ENCODE assay signal across 18 cellular contexts in the genomic region with DNA sequence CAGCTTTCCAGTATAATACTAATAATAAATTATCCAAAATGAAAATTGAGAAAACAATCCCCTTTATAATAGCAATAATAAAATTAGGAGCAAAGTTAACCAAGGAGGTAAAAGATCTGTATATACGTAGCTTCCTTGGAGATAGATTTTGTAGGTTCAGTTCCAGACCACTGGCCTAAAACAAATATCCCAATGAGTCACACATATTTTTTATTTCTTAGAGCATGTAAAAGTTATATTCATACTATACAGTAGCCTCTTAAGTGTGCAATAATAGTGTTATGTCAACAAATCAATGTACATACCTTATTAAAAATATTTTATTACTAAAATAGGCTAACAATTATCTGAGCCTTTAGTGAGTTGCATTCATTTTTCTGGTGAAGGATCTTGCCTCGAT.
A peak's percentile ranks its signal among the peaks of the same experiment; 100 is the strongest.
DNase-seq lines count a peak whose midpoint lies in the region; ATAC-seq and TF ChIP-seq lines count a peak whose summit lies in the region.
"Had no signal": no experiment of that assay in that cellular context is flagged by ENCODE, and none has a peak within 500 bp of the region (broad histone marks: within the 10 kb centered on the region; RNA-seq: fewer than 3 reads in every experiment).

No MANE protein-coding gene starts in this region.

- POLR2A ChIA-PET in IMR-90 (lab: Charles Lee; ENCODE audit: unreplicated experiment): no interaction called here
- POLR2A ChIA-PET in CD4-positive, alpha-beta T cell (lab: Charles Lee): no interaction called here

- no peak overlapping the region for H3K18ac ChIP-seq in IMR-90 (ENCODE audit: low read depth, low read length)

- WGBS in IMR-90 (ENCODE audit: extremely low coverage in 2 of 2, insufficient read length in 1 of 2), 2 experiments: no CpG with 5 or more reads among the region's 2 CpGs

- no peaks in the 10 kb centered on the region for H3K9me1 ChIP-seq in IMR-90 (ENCODE audit: insufficient read depth, low read length)

- BruUV-seq in IMR-90 (replicated peaks; lab: Mats Ljungman, UMichigan): no TSS peak

- intact Hi-C loops in IMR-90 (cut with micrococcal nuclease): no loop called here
- intact Hi-C loops in CD4-positive, alpha-beta T cell (cut with DNase I, micrococcal nuclease): no loop called here

- no peak overlapping the region for H2BK20ac ChIP-seq in IMR-90 (ENCODE audit: low read depth, low read length)

- no peaks in the 10 kb centered on the region for H3K36me3 ChIP-seq in IMR-90 (ENCODE audit: control insufficient read depth, insufficient read depth, low read length)

- no peak overlapping the region for H4K8ac ChIP-seq in IMR-90 (ENCODE audit: low read depth in 2 of 2, low read length in 2 of 2)

- no peak for TF ChIP-seq POLR2A in IMR-90 (IDR thresholded peaks at IDR 0.05; ENCODE audit: low read depth, low read length)

- H4K20me1 ChIP-seq in IMR-90 (ENCODE audit: insufficient read depth, low read length): no peaks in the 10 kb centered on the region

- no peak overlapping the region for H2BK120ac ChIP-seq in IMR-90 (ENCODE audit: low read depth, low read length)

- H2AK9ac ChIP-seq in IMR-90 (replicated peaks; ENCODE audit: low read depth, low read length, poor library complexity): no peak overlapping the region

- H2AK5ac ChIP-seq in IMR-90 (ENCODE audit: low read depth, low read length): no peak overlapping the region

- H3K9me3 Mint-ChIP-seq in CD4-positive, alpha-beta T cell: peaks cover 4% of the 10 kb centered on the region

- in situ Hi-C loops in IMR-90 (cut with MboI; ENCODE audit: low sequenced_read_pairs) (no loop called here), astrocyte of the spinal cord (cut with HindIII; ENCODE audit: low sequenced_read_pairs) (no loop called here)

- no peak overlapping the region for H4K91ac ChIP-seq in IMR-90 (ENCODE audit: insufficient read depth, low read depth, low read length)

- TF ChIP-seq CTCF in IMR-90 (conservative IDR thresholded peaks at IDR 0.05; ENCODE audit: low read depth, low read length): no peak
- no peak for TF ChIP-seq CTCF in astrocyte of the spinal cord (IDR thresholded peaks at IDR 0.05; ENCODE audit: low read depth, low read length)
- no peak for TF ChIP-seq CTCF in CD4-positive, alpha-beta T cell (IDR thresholded peaks at IDR 0.05)

- H3K9ac ChIP-seq in IMR-90 (ENCODE audit: low read depth, low read length): no peak overlapping the region
- H3K9ac ChIP-seq: GM23248 had no signal

- H3K4me2 ChIP-seq in IMR-90 (ENCODE audit: low read depth, low read length): no peak overlapping the region

- H3K4me3 Mint-ChIP-seq in T-helper 17 cell: no peak overlapping the region
- no peak overlapping the region for H3K4me3 Mint-ChIP-seq in CD4-positive, alpha-beta T cell
- H3K4me3 Mint-ChIP-seq: CD4-positive, CD25-positive, alpha-beta regulatory T cell; CD8-positive, alpha-beta memory T cell had no signal

- no peak for TF ChIP-seq RAD21 in IMR-90 (IDR thresholded peaks at IDR 0.05; ENCODE audit: low read length)

- no peak overlapping the region for H3K27ac ChIP-seq in IMR-90 (ENCODE audit: insufficient read depth, low read length)
- H3K27ac ChIP-seq in CD4-positive, alpha-beta T cell (ENCODE audit: low read depth, low read length): no peak overlapping the region
- H3K27ac ChIP-seq: C4-2B, GM23248 had no signal

- H2BK5ac ChIP-seq in IMR-90 (ENCODE audit: low read depth, low read length, poor library complexity, severe bottlenecking): no peak overlapping the region

- H3K56ac ChIP-seq in IMR-90 (ENCODE audit: extremely low read depth, insufficient read depth, low read length): no peak overlapping the region

- CTCF ChIA-PET in IMR-90 (lab: Yijun Ruan, JAX): interaction anchor here (0.5 kb wide), 1 partner anchor 55 kb away, joined by 4 read pairs; no protein-coding TSS in a partner anchor
- CTCF ChIA-PET in CD4-positive, alpha-beta T cell (lab: Charles Lee): no interaction called here

- peaks cover 5% of the 10 kb centered on the region; the same call in 1 of the 2 replicates for H3K4me1 ChIP-seq in IMR-90 (ENCODE audit: control insufficient read depth, insufficient read depth, low read length)

- H3K27me3 ChIP-seq in IMR-90 (ENCODE audit: control insufficient read depth, insufficient read depth, low read length): no peaks in the 10 kb centered on the region
- H3K27me3 ChIP-seq in CD4-positive, alpha-beta T cell (ENCODE audit: control insufficient read depth, insufficient read depth, low read length): no peaks in the 10 kb centered on the region

- ATAC-seq in IMR-90 (ENCODE audit: low read depth) (no peak), T-helper 17 cell (no peak), HG03280 (IDR thresholded peaks at IDR 0.05; ENCODE audit: unreplicated experiment) (no peak)
- ATAC-seq in CD4-positive, alpha-beta T cell (ENCODE audit: poor library complexity): no peak
- ATAC-seq: GM12878 had no signal

- H3K27ac Mint-ChIP-seq in T-helper 17 cell: no peak overlapping the region
- no peak overlapping the region for H3K27ac Mint-ChIP-seq in CD4-positive, alpha-beta T cell
- H3K27ac Mint-ChIP-seq: CD4-positive, CD25-positive, alpha-beta regulatory T cell; CD8-positive, alpha-beta memory T cell had no signal

- DNase-seq in IMR-90 (peak; percentile 30), astrocyte of the spinal cord (ENCODE audit: low read depth, low spot score) (peak; percentile 31), kidney glomerular epithelial cell (lab: John Stamatoyannopoulos, UW) (peak; percentile 29), T-helper 17 cell (no peak), anterior cingulate cortex (lab: John Stamatoyannopoulos, UW) (no peak)
- DNase-seq in CD4-positive, alpha-beta T cell: no peak
- DNase-seq: CD4-positive, CD25-positive, alpha-beta regulatory T cell; CD8-positive, alpha-beta memory T cell; DMS 273 treated with DMSO at 0.1 percent for 48 hours; DMS79; EL; GDM1; GM23248; H7; HCEC 1CT had no signal

- H3K79me1 ChIP-seq in IMR-90 (ENCODE audit: low read depth in 1 of 2, low read length in 2 of 2): peaks cover 0 to 7% of the 10 kb centered on the region in 2 experiments; a peak in 1 of 4 replicates

- H3K27me3 Mint-ChIP-seq in T-helper 17 cell: no peaks in the 10 kb centered on the region
- H3K27me3 Mint-ChIP-seq in CD4-positive, alpha-beta T cell: no peaks in the 10 kb centered on the region
- H3K27me3 Mint-ChIP-seq: CD4-positive, CD25-positive, alpha-beta regulatory T cell had no signal

- no peak overlapping the region for H3K14ac ChIP-seq in IMR-90 (replicated peaks; ENCODE audit: low read depth, low read length)

- no peak overlapping the region for H3K4ac ChIP-seq in IMR-90 (ENCODE audit: low read depth, low read length)

- no peak overlapping the region for H3K23ac ChIP-seq in IMR-90 (ENCODE audit: low read depth, low read length)

- H3K9me3 ChIP-seq in IMR-90 (ENCODE audit: control insufficient read depth, insufficient read depth, low read length) (no peaks in the 10 kb centered on the region), T-helper 17 cell (ENCODE audit: control insufficient read depth, low read length, poor library complexity, severe bottlenecking) (no peaks in the 10 kb centered on the region)
- no peaks in the 10 kb centered on the region for H3K9me3 ChIP-seq in CD4-positive, alpha-beta T cell (ENCODE audit: control insufficient read depth, low read length)

- H4K5ac ChIP-seq in IMR-90 (ENCODE audit: low read depth, low read length): no peak overlapping the region

- H2BK15ac ChIP-seq in IMR-90 (ENCODE audit: low read depth, low read length): no peak overlapping the region

- dilution Hi-C loops in IMR-90 (cut with HindIII; ENCODE audit: low sequenced_read_pairs, unreplicated experiment): no loop called here

- H2AFZ ChIP-seq in IMR-90 (replicated peaks; ENCODE audit: low read length, poor library complexity): no peak overlapping the region
- H2AFZ ChIP-seq: GM23248 had no signal

- no peaks in the 10 kb centered on the region for H3K36me3 Mint-ChIP-seq in T-helper 17 cell (ENCODE audit: low read depth)
- no peaks in the 10 kb centered on the region for H3K36me3 Mint-ChIP-seq in CD4-positive, alpha-beta T cell (ENCODE audit: low read depth)
- H3K36me3 Mint-ChIP-seq: CD4-positive, CD25-positive, alpha-beta regulatory T cell; CD8-positive, alpha-beta memory T cell had no signal

- H3K4me3 ChIP-seq in IMR-90 (ENCODE audit: insufficient read depth, low read depth, low read length): no peak overlapping the region
- H3K4me3 ChIP-seq in astrocyte of the spinal cord (ENCODE audit: low read depth, low read length): no peak overlapping the region
- H3K4me3 ChIP-seq: GM12878, GM23248 had no signal

- H3K4me1 Mint-ChIP-seq in T-helper 17 cell: no peaks in the 10 kb centered on the region
- H3K4me1 Mint-ChIP-seq in CD4-positive, alpha-beta T cell (ENCODE audit: low read depth): no peaks in the 10 kb centered on the region
- H3K4me1 Mint-ChIP-seq: CD4-positive, CD25-positive, alpha-beta regulatory T cell; CD8-positive, alpha-beta memory T cell had no signal

TF ChIP-seq in IMR-90, 13 proteins besides CTCF, POLR2A, EP300 and RAD21:
- no peak for TF ChIP-seq CEBPB (IDR thresholded peaks at IDR 0.05; ENCODE audit: low read depth, low read length)
- TF ChIP-seq CHD1 (IDR thresholded peaks at IDR 0.05; ENCODE audit: low read depth, low read length): no peak
- TF ChIP-seq SMC3 (IDR thresholded peaks at IDR 0.05; ENCODE audit: low read depth, low read length): no peak
- TF ChIP-seq RCOR1 (IDR thresholded peaks at IDR 0.05; ENCODE audit: insufficient replicate concordance, low read length): no peak
- TF ChIP-seq MXI1 (IDR thresholded peaks at IDR 0.05; ENCODE audit: borderline replicate concordance, low read depth, low read length): no peak
- TF ChIP-seq RFX5 (IDR thresholded peaks at IDR 0.05; ENCODE audit: low read depth, low read length): no peak
- TF ChIP-seq NFE2L2 (IDR thresholded peaks at IDR 0.05; ENCODE audit: low read depth, low read length): no peak
- TF ChIP-seq, protein P1, sequence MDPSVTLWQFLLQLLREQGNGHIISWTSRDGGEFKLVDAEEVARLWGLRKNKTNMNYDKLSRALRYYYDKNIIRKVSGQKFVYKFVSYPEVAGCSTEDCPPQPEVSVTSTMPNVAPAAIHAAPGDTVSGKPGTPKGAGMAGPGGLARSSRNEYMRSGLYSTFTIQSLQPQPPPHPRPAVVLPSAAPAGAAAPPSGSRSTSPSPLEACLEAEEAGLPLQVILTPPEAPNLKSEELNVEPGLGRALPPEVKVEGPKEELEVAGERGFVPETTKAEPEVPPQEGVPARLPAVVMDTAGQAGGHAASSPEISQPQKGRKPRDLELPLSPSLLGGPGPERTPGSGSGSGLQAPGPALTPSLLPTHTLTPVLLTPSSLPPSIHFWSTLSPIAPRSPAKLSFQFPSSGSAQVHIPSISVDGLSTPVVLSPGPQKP (IDR thresholded peaks at IDR 0.05; ENCODE audit: borderline replicate concordance, low read depth, low read length): no peak
- no peak for TF ChIP-seq FOS (IDR thresholded peaks at IDR 0.05; ENCODE audit: low read depth, low read length)

Comparison
In these comparisons a context has a peak if more than half of its experiments do, and no peak if none do; other contexts are left out.
1. DNase-seq: peak in IMR-90 (single experiment), astrocyte of the spinal cord (single experiment) and kidney glomerular epithelial cell (single experiment); none in T-helper 17 cell (0 of 3), anterior cingulate cortex (0 of 58) and CD4-positive, alpha-beta T cell (0 of 10).